8 cellular contexts compared by ENCODE assay signal in the genomic region with DNA sequence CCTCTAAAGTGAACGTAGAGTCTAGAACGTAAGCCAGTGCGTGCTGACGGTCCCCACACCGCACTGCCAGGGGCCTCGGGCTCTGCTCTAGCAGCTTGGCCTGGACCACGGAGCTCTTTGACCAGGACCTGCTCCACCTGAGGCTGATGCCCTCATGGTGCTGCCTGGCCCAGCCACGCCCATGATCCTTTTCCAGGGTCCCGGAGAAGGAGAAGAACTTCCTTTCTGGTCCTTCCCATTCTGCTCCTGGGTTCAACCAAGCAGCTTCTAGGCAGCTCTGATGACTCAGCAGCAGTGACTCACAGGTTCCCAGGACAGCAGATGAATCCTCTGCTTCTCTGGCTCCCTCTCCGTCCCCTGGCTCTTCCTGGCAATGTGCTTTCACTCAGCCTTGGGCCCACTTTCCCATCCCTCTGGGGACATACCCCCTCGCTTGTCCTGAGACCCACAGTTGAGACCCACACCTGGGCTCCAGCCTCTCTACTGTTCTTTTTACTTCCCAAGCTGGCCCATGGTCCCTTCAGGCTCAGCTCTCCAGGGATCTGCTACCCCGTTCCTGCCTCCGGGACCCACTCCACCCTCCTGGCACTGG.
A peak's percentile ranks its signal among the peaks of the same experiment; 100 is the strongest.
DNase-seq lines count a peak whose midpoint lies in the region; ATAC-seq and TF ChIP-seq lines count a peak whose summit lies in the region.

No MANE protein-coding gene starts in this region.

- H3K36me3 Mint-ChIP-seq in HFFc6 (ENCODE audit: low read depth), result no peaks in the 10 kb centered on the region; the same call in 1 of the 2 replicates

- no peak for ATAC-seq in GM18520 (IDR thresholded peaks at IDR 0.05; ENCODE audit: unreplicated experiment)
- ATAC-seq in GM19452 (IDR thresholded peaks at IDR 0.05; ENCODE audit: unreplicated experiment), result no peak

- no peak for TF ChIP-seq CTCF in HFFc6 (IDR thresholded peaks at IDR 0.05)

- H3K9me3 Mint-ChIP-seq in HFFc6, result peaks cover 10% of the 10 kb centered on the region

- peak; percentile 97 for DNase-seq in A172 (ENCODE audit: low spot score)
- peak; percentile 58 for DNase-seq in HFFc6
- peak; percentile 70 for DNase-seq in astrocyte of the hippocampus (ENCODE audit: low read depth, low spot score)
- DNase-seq in kidney tubule cell (ENCODE audit: low spot score), result peak; percentile 81
- no peak for DNase-seq in ureter (ENCODE audit: low spot score)
- DNase-seq in T-helper 2 cell, result no peak

- H3K27me3 Mint-ChIP-seq in HFFc6 (ENCODE audit: insufficient read depth), result no peaks in the 10 kb centered on the region

- no peaks in the 10 kb centered on the region for H3K4me1 Mint-ChIP-seq in HFFc6 (ENCODE audit: low read depth)

- no peak overlapping the region; the same call in 1 of the 2 replicates for H3K4me3 Mint-ChIP-seq in HFFc6

- H3K27ac Mint-ChIP-seq in HFFc6, result no peak overlapping the region

Comparison
In these comparisons a context has a peak if more than half of its experiments do, and no peak if none do; other contexts are left out.
1. DNase-seq: peak in A172 (single experiment), HFFc6 (single experiment), astrocyte of the hippocampus (single experiment) and kidney tubule cell (single experiment); none in ureter (single experiment) and T-helper 2 cell (0 of 5).